8 cellular contexts compared by ENCODE assay signal in the genomic region with DNA sequence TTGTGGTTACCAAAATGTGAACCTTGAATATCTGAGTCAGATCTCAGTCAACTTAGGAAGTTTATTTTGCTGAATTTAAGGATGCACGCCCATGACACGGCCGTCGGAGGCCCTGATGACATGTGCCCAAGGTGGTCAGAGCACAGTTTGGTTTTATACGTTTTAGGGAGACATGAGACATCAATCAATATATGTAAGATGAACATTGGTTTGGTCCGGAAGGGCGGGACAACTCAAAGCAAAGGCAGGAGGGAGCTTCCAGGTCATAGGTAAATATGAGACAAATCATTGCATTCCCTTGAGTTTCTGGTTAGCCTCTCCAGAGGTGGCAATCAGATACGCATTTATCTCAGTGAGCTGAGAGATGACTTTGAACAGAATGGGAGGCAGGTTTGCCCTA. TPM values are rescaled to one million over a fixed set of nuclear protein-coding genes. Genes with fewer than 3 reads are reported as not detected.
A peak's percentile ranks its signal among the peaks of the same experiment; 100 is the strongest.
DNase-seq lines count a peak whose midpoint lies in the region; ATAC-seq lines count a peak whose summit lies in the region.

No MANE protein-coding gene starts in this region.

- no peaks in the 10 kb centered on the region for H3K27me3 Mint-ChIP-seq in CD4-positive, alpha-beta memory T cell
- H3K27me3 Mint-ChIP-seq in dendritic cell treated with granulocyte-macrophage colony-stimulating factor and Interleukin-4, amounts not matched to agents 40 ng/mL and 50 ng/mL, for 4 days, result no peaks in the 10 kb centered on the region

- H4K8ac ChIP-seq in neuronal stem cell (ENCODE audit: low read depth, low read length), result no peak overlapping the region

- no peak overlapping the region for H2AK5ac ChIP-seq in neuronal stem cell (ENCODE audit: low read depth, low read length)

- peaks cover 62% of the 10 kb centered on the region for H3K4me1 ChIP-seq in CD4-positive, alpha-beta memory T cell (ENCODE audit: insufficient read depth, low read length)
- H3K4me1 ChIP-seq in neuronal stem cell (ENCODE audit: control insufficient read depth in 2 of 2, insufficient read depth in 1 of 2, low read depth in 1 of 2, low read length in 2 of 2), result peaks cover 0 to 23% of the 10 kb centered on the region in 2 donors

- no peak overlapping the region for H2BK120ac ChIP-seq in neuronal stem cell (ENCODE audit: low read depth, low read length)

- H2BK15ac ChIP-seq in neuronal stem cell (ENCODE audit: low read length), result no peak overlapping the region

- intact Hi-C loops in CD4-positive, alpha-beta memory T cell (cut with micrococcal nuclease), result loop anchor here (2.0 kb wide), 1 partner anchor 76 kb away; no protein-coding TSS in a partner anchor
- intact Hi-C loops in dendritic cell treated with granulocyte-macrophage colony-stimulating factor and Interleukin-4, amounts not matched to agents 40 ng/mL and 50 ng/mL, for 4 days (cut with micrococcal nuclease), result loop anchor here (1.0 kb wide), 1 partner anchor 28 kb away; no protein-coding TSS in a partner anchor

- no peak overlapping the region for H4K91ac ChIP-seq in neuronal stem cell (ENCODE audit: low read depth, low read length, poor library complexity)

- H3K27ac ChIP-seq in CD4-positive, alpha-beta memory T cell (ENCODE audit: low read depth, low read length), result peak overlapping the region; percentile 93
- H3K27ac ChIP-seq in neuronal stem cell (replicated peaks; ENCODE audit: low read length), result no peak overlapping the region

- no peak overlapping the region for H2BK12ac ChIP-seq in neuronal stem cell (ENCODE audit: low read length)

- CTCF ChIA-PET in CD4-positive, alpha-beta memory T cell (lab: Charles Lee; ENCODE audit: partially characterized antibody), result interaction anchor here (0.8 to 3.9 kb wide), 4 partner anchors 23 to 491 kb away, joined by 3 to 19 read pairs (median 10); no protein-coding TSS in a partner anchor

- peak overlapping the region in 1 of 2 donors; percentile 100 for H3K4me3 ChIP-seq in CD4-positive, alpha-beta memory T cell (ENCODE audit: low read length in 2 of 2)
- H3K4me3 ChIP-seq in neuronal stem cell (ENCODE audit: low read length in 2 of 2), result peak overlapping the region in 1 of 2 donors; percentile 89

- H3K4me1 Mint-ChIP-seq in CD4-positive, alpha-beta memory T cell, result peaks cover 34 to 72% (median 55%) of the 10 kb centered on the region in 4 donors
- H3K4me1 Mint-ChIP-seq in dendritic cell treated with granulocyte-macrophage colony-stimulating factor and Interleukin-4, amounts not matched to agents 40 ng/mL and 50 ng/mL, for 4 days (ENCODE audit: low read depth), result peaks cover 33% of the 10 kb centered on the region

- no peak overlapping the region for H3K18ac ChIP-seq in neuronal stem cell (ENCODE audit: low read length)

- no peak overlapping the region for H3K9ac ChIP-seq in neuronal stem cell (ENCODE audit: low read depth, low read length, poor library complexity)

- H3K27ac Mint-ChIP-seq in CD4-positive, alpha-beta memory T cell, result peak overlapping the region; percentile 89 to 99 (median 96)
- peak overlapping the region; percentile 95 for H3K27ac Mint-ChIP-seq in dendritic cell treated with granulocyte-macrophage colony-stimulating factor and Interleukin-4, amounts not matched to agents 40 ng/mL and 50 ng/mL, for 4 days

- no peaks in the 10 kb centered on the region for H3K9me3 Mint-ChIP-seq in CD4-positive, alpha-beta memory T cell
- no peaks in the 10 kb centered on the region for H3K9me3 Mint-ChIP-seq in dendritic cell treated with granulocyte-macrophage colony-stimulating factor and Interleukin-4, amounts not matched to agents 40 ng/mL and 50 ng/mL, for 4 days

- WGBS in neuronal stem cell (ENCODE audit: extremely low coverage in 2 of 2, insufficient read length in 2 of 2, insufficient replicate concordance in 1 of 2), 2 donors, result no CpG with 5 or more reads among the region's 8 CpGs

- H3K4ac ChIP-seq in neuronal stem cell (ENCODE audit: low read length), result no peak overlapping the region

- no peaks in the 10 kb centered on the region for H3K27me3 ChIP-seq in CD4-positive, alpha-beta memory T cell (ENCODE audit: insufficient read depth, low read length)
- no peaks in the 10 kb centered on the region for H3K27me3 ChIP-seq in neuronal stem cell (ENCODE audit: control insufficient read depth in 3 of 3, insufficient read depth in 3 of 3, low read depth in 1 of 3, low read length in 3 of 3)

- peak overlapping the region; percentile 93 to 98 (median 96) for H3K4me3 Mint-ChIP-seq in CD4-positive, alpha-beta memory T cell
- peak overlapping the region; percentile 97 for H3K4me3 Mint-ChIP-seq in dendritic cell treated with granulocyte-macrophage colony-stimulating factor and Interleukin-4, amounts not matched to agents 40 ng/mL and 50 ng/mL, for 4 days

- no peak for DNase-seq in CD4-positive, alpha-beta memory T cell
- DNase-seq in NCI-H2227 treated with DMSO at 0.1 percent for 48 hours (lab: John Stamatoyannopoulos, UW) (peak; percentile 15), neuronal stem cell (ENCODE audit: low spot score) (no peak), NCI-H446 treated with DMSO at 0.1 percent for 48 hours (lab: John Stamatoyannopoulos, UW) (no peak), SIG-M5 treated with dmso at 0.1 percent for 504 hours (lab: John Stamatoyannopoulos, UW; ENCODE audit: unreplicated experiment) (no peak)

- no peak overlapping the region for H3K23ac ChIP-seq in neuronal stem cell (ENCODE audit: low read depth, low read length, poor library complexity)

- H3K79me1 ChIP-seq in neuronal stem cell (ENCODE audit: low read depth, low read length), result peaks cover 2% of the 10 kb centered on the region

- ATAC-seq in HG03457 (IDR thresholded peaks at IDR 0.05; ENCODE audit: unreplicated experiment), result no peak
- no peak for ATAC-seq in HG02623 (IDR thresholded peaks at IDR 0.05; ENCODE audit: unreplicated experiment)

- peaks cover 5% of the 10 kb centered on the region for H3K36me3 ChIP-seq in CD4-positive, alpha-beta memory T cell (ENCODE audit: insufficient read depth, low read length)
- peaks cover 2 to 31% of the 10 kb centered on the region in 2 donors for H3K36me3 ChIP-seq in neuronal stem cell (replicated peaks in 1 of 2; ENCODE audit: control insufficient read depth in 2 of 2, insufficient read depth in 2 of 2, low read length in 2 of 2)

- H2AFZ ChIP-seq in neuronal stem cell (ENCODE audit: low read length), result peak overlapping the region; percentile 81

- POLR2A ChIA-PET in CD4-positive, alpha-beta memory T cell (lab: Charles Lee; ENCODE audit: partially characterized antibody), result interaction anchor here (0.6 to 6.1 kb wide), 14 partner anchors 13 to 380 kb away, joined by 3 to 108 read pairs (median 8); partner anchors contain the start of genes DIP2A and S100B

- no peak overlapping the region for H2BK5ac ChIP-seq in neuronal stem cell (ENCODE audit: low read length)

- peaks cover 5 to 19% of the 10 kb centered on the region in 2 donors for H3K36me3 Mint-ChIP-seq in CD4-positive, alpha-beta memory T cell
- peaks cover 32% of the 10 kb centered on the region for H3K36me3 Mint-ChIP-seq in dendritic cell treated with granulocyte-macrophage colony-stimulating factor and Interleukin-4, amounts not matched to agents 40 ng/mL and 50 ng/mL, for 4 days (ENCODE audit: low read depth)

- no peak overlapping the region for H3K14ac ChIP-seq in neuronal stem cell (ENCODE audit: low read length)

- H3K9me3 ChIP-seq in CD4-positive, alpha-beta memory T cell (ENCODE audit: control insufficient read depth in 1 of 2, low read length in 2 of 2), result no peaks in the 10 kb centered on the region
- no peaks in the 10 kb centered on the region for H3K9me3 ChIP-seq in neuronal stem cell (replicated peaks in 1 of 2; ENCODE audit: control insufficient read depth in 2 of 2, insufficient read depth in 1 of 2, low read depth in 1 of 2, low read length in 2 of 2)

- no peak overlapping the region for H3K4me2 ChIP-seq in neuronal stem cell (ENCODE audit: insufficient read depth, low read length, poor library complexity, severe bottlenecking)

RNA-seq across cellular contexts. Expression of gene PRMT2, which starts 1.0 kb away (rescaled TPM):
- 100 to 1,000 TPM; 175 to 177 TPM for total RNA-seq in CD4-positive, alpha-beta memory T cell
- 100 to 1,000 TPM; 218 to 348 TPM for polyA plus RNA-seq in CD4-positive, alpha-beta memory T cell
- 60.6 TPM for polyA plus RNA-seq in neuronal stem cell (2013, experiment 1 of 2)
- polyA plus RNA-seq in neuronal stem cell (2013, experiment 2 of 2), result 61.2 TPM

RNA-seq across cellular contexts. Expression of gene S100B, which starts 29.5 kb away (rescaled TPM):
- total RNA-seq in CD4-positive, alpha-beta memory T cell, result not detected
- under 1 TPM; 0.54 to 0.73 TPM for polyA plus RNA-seq in CD4-positive, alpha-beta memory T cell
- 1.1 TPM for polyA plus RNA-seq in neuronal stem cell (2013, experiment 1 of 2)
- 0.96 TPM for polyA plus RNA-seq in neuronal stem cell (2013, experiment 2 of 2)
